In genomic region chr1:61749574-61749973, GRCh38 we compare ENCODE assay signal across 31 cellular contexts.
"Had no signal": no experiment of that assay in that cellular context is flagged by ENCODE, and none has a peak within 500 bp of the region (broad histone marks: within the 10 kb centered on the region; RNA-seq: fewer than 3 reads in every experiment).

No MANE protein-coding gene starts in this region.

- H3K9me3 ChIP-seq: adrenal gland, esophagus muscularis mucosa, gastrocnemius medialis, heart right ventricle had no signal

- H3K27me3 ChIP-seq: adrenal gland, brain microvascular endothelial cell, esophagus muscularis mucosa, foreskin keratinocyte, gastrocnemius medialis, heart right ventricle had no signal

- DNase-seq: activated CD4-positive, alpha-beta memory T cell treated with anti-CD3 and anti-CD28 coated beads for 36 hours; activated CD4-positive, alpha-beta T cell treated with anti-CD3 and anti-CD28 coated beads for 36 hours; activated CD4-positive, alpha-beta T cell treated with anti-CD3 and anti-CD28 coated beads, Interleukin-2, amount 10 ng/mL, durations not matched to agents 24 days and 14 days; activated CD4-positive, CD25-positive, alpha-beta regulatory T cell; activated CD4-positive, CD25-positive, alpha-beta regulatory T cell treated with anti-CD3 and anti-CD28 coated beads, Interleukin-2, amount 50 U/mL, for 72 hours; activated CD8-positive, alpha-beta memory T cell treated with anti-CD3 and anti-CD28 coated beads, Interleukin-2, amount 10 ng/mL, durations not matched to agents 7 days and 5 days; activated CD8-positive, alpha-beta memory T cell treated with anti-CD3 and anti-CD28 coated beads, Interleukin-2, amount 50 U/mL, for 4 hours; activated CD8-positive, alpha-beta T cell treated with anti-CD3 and anti-CD28 coated beads, Interleukin-2, amount 10 ng/mL, durations not matched to agents 7 days and 5 days; activated effector memory CD4-positive, alpha-beta T cell treated with anti-CD3 and anti-CD28 coated beads, Interleukin-2, amount 50 U/mL, for 16 hours; activated naive CD4-positive, alpha-beta T cell treated with anti-CD3 and anti-CD28 coated beads for 36 hours; activated naive CD8-positive, alpha-beta T cell treated with anti-CD3 and anti-CD28 coated beads for 36 hours; activated naive CD8-positive, alpha-beta T cell treated with anti-CD3 and anti-CD28 coated beads, Interleukin-2, amount 50 U/mL, for 24 hours; activated T-cell treated with anti-CD3 and anti-CD28 coated beads, Interleukin-2, amount 50 U/mL, for 1 hour; activated T-cell treated with anti-CD3 and anti-CD28 coated beads, Interleukin-2, amount 50 U/mL, for 48 hours; adrenal gland; brain microvascular endothelial cell; cortex of kidney; dermis blood vessel endothelial cell; effector CD4-positive, alpha-beta T cell; effector memory CD8-positive, alpha-beta T cell; erythroblast; foreskin keratinocyte; gastrocnemius medialis; heart right ventricle; T-helper 1 cell; T-helper 17 cell; T1000; WERI-Rb-1 had no signal

- ATAC-seq: activated CD4-positive, alpha-beta T cell treated with anti-CD3 and anti-CD28 coated beads for 36 hours; activated CD8-positive, alpha-beta memory T cell treated with anti-CD3 and anti-CD28 coated beads, Interleukin-2, amount 10 ng/mL, durations not matched to agents 7 days and 5 days; activated CD8-positive, alpha-beta T cell treated with anti-CD3 and anti-CD28 coated beads, Interleukin-2, amount 10 ng/mL, durations not matched to agents 7 days and 5 days; activated naive CD8-positive, alpha-beta T cell treated with anti-CD3 and anti-CD28 coated beads, Interleukin-2, amount 50 U/mL, for 24 hours; effector memory CD8-positive, alpha-beta T cell; foreskin keratinocyte; gastrocnemius medialis; heart right ventricle; T-helper 17 cell had no signal

- H3K36me3 ChIP-seq: adrenal gland, brain microvascular endothelial cell, esophagus muscularis mucosa, gastrocnemius medialis, heart right ventricle, WERI-Rb-1 had no signal

- FAIRE-seq: astrocyte, bronchial epithelial cell had no signal

- H3K4me3 ChIP-seq: adrenal gland, esophagus muscularis mucosa, gastrocnemius medialis, heart right ventricle had no signal

- H3K27ac ChIP-seq: adrenal gland, brain microvascular endothelial cell, esophagus muscularis mucosa, foreskin keratinocyte, gastrocnemius medialis, heart right ventricle, WERI-Rb-1 had no signal
